ENCODE assay signal across 12 cellular contexts in the genomic region with DNA sequence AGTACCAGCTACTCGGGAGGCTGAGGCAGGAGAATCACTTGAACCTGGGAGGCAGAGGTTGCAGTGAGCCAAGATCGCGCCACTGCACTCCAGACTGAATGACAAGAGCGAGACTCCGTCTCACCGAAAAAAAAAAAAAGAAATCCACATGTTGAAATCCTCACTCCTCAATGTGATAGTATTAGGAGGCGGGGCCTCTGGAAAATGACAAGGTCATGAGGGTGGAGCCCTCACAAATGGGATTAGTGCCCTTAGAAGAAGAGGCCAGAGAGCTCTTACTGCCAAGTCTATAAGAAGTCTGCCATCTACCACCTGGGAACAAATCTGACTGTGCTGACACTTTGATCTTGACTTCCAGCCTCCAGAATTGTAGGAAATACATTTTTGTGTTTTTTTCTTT. TPM values are rescaled to one million over a fixed set of nuclear protein-coding genes. Genes with fewer than 3 reads are reported as not detected.
"Had no signal": no experiment of that assay in that cellular context is flagged by ENCODE, and none has a peak within 500 bp of the region (broad histone marks: within the 10 kb centered on the region; RNA-seq: fewer than 3 reads in every experiment).

No MANE protein-coding gene starts in this region.

- H2AFZ ChIP-seq: GM23248, GM23338 had no signal

- H3K4me1 ChIP-seq: HAP-1 had no signal

- H3K9ac ChIP-seq: GM23248 had no signal

- H3K4me2 ChIP-seq: GM23338 had no signal

- ATAC-seq: GM23338, HCT116 had no signal

- H3K27ac ChIP-seq: GM23248 had no signal

- FAIRE-seq: H1, H54 had no signal

- H3K9me3 ChIP-seq: HAP-1 had no signal

- H3K4me3 ChIP-seq: GM23248, GM23338, HAP-1 had no signal

- DNase-seq: GM23248, GOT3, H7, H9, HCEC 1CT, HFFc6 had no signal

- H3K36me3 ChIP-seq: HAP-1 had no signal

RNA-seq across cellular contexts. Expression of a gene that starts 10.6 kb away (rescaled TPM):
- total RNA-seq: GM23248, H1, H4, H7, HFFc6 had no signal
- polyA plus RNA-seq: GM23248 had no signal
